In the genomic region with DNA sequence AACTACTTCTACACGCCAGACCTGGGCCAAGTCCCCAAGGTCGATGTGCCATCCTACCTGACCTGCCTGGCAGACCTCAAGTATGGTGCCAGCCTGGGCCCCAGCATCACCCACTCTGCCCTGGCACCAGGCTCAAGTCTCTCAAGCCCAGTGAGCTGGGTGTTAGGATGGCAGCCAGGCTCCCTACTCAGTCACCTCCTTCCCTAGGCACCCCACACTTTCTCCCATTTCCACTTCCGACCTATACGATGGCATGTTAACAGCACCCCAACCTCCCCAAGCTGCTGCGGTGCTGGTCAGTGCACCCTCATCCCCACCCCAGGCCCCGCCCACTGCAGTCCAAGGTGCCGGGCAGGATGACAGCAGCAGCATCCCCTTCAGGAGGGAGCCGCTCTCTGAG, we compare ENCODE assay signal across 6 cellular contexts.
DNase-seq lines count a peak whose midpoint lies in the region; ATAC-seq, FAIRE-seq and TF ChIP-seq lines count a peak whose summit lies in the region.
"Not testable (repeated sequence)": the region's sequence is repeated elsewhere in the genome, so short reads cannot be mapped to it uniquely, and the experiment has no call there.

No MANE protein-coding gene starts in this region.

- not testable (repeated sequence) for H3K27ac ChIP-seq in DND-41 (ENCODE audit: low read length); K562 (ENCODE audit: extremely low read depth, low read depth, low read length)

- peaks cover 16% of the 10 kb centered on the region; the same call in 1 of the 2 replicates for H3K36me3 ChIP-seq in DND-41 (ENCODE audit: insufficient read depth, low read length)
- H3K36me3 ChIP-seq in K562 (ENCODE audit: control insufficient read depth, insufficient read depth, low read length), result not testable (repeated sequence)

- H3K4me3 Mint-ChIP-seq in activated T-helper 17 cell treated with anti-CD3 and anti-CD28 coated beads, Interleukin-2, amount 50 U/mL, for 72 hours; stimulated activated effector memory CD8-positive, alpha-beta T cell treated with anti-CD3 and anti-CD28 coated beads, Interleukin-12 subunit alpha, Interleukin-12 subunit beta, amount 100 ng/mL, for 72 hours: not testable (repeated sequence)

- CTCF ChIA-PET in K562 (lab: Yijun Ruan, JAX; ENCODE audit: low intra/inter-chr PET ratio), result not testable (repeated sequence)

- H3K4me1 ChIP-seq in DND-41 (ENCODE audit: insufficient read depth, low read length); K562 (replicated peaks in 1 of 2; ENCODE audit: control insufficient read depth in 2 of 2, insufficient read depth in 2 of 2, low read length in 2 of 2): not testable (repeated sequence)

- not testable (repeated sequence) for H3K79me2 ChIP-seq in DND-41 (ENCODE audit: insufficient read depth, low read length); K562 (ENCODE audit: control insufficient read depth, insufficient read depth, low read length)

- not testable (repeated sequence) for TF ChIP-seq POLR2A in K562 (conservative IDR thresholded peaks at IDR 0.05)

- H3K4me1 Mint-ChIP-seq in activated T-helper 17 cell treated with anti-CD3 and anti-CD28 coated beads, Interleukin-2, amount 50 U/mL, for 72 hours, result not testable (repeated sequence)
- peaks cover 12% of the 10 kb centered on the region for H3K4me1 Mint-ChIP-seq in stimulated activated effector memory CD8-positive, alpha-beta T cell treated with anti-CD3 and anti-CD28 coated beads, Interleukin-12 subunit alpha, Interleukin-12 subunit beta, amount 100 ng/mL, for 72 hours

- DNase-seq in DND-41; K562 (ENCODE audit: extremely low read depth in 1 of 4, low spot score in 3 of 4); stimulated activated effector memory CD8-positive, alpha-beta T cell treated with anti-CD3 and anti-CD28 coated beads, Interleukin-12 subunit alpha, Interleukin-12 subunit beta, amount 100 ng/mL, for 72 hours (ENCODE audit: low spot score in 2 of 2): not testable (repeated sequence)
- peak; percentile 62 for DNase-seq in cardiac septum (ENCODE audit: low spot score)

- H3K4me3 ChIP-seq in DND-41 (ENCODE audit: low read depth in 1 of 2, low read length in 2 of 2); K562: not testable (repeated sequence)

- not testable (repeated sequence) for H3K9me3 ChIP-seq in DND-41 (ENCODE audit: insufficient read depth, low read length, severe bottlenecking); K562 (replicated peaks; ENCODE audit: control insufficient read depth, insufficient read depth, low read depth, low read length)

- intact Hi-C loops in K562 (cut with micrococcal nuclease); cardiac septum (cut with DNase I): not testable (repeated sequence)

- TF ChIP-seq RAD21 in K562 (CRISPR knock-in tag; conservative IDR thresholded peaks at IDR 0.05 in 1 of 2, IDR thresholded peaks at IDR 0.05 in 1 of 2), result not testable (repeated sequence)

- in situ Hi-C loops in K562 (cut with MboI), result loop anchor here (5.0 kb wide), 1 partner anchor 104 kb away; no protein-coding TSS in a partner anchor

- H3K9me1 ChIP-seq in K562 (ENCODE audit: control insufficient read depth, insufficient read depth, low read length), result not testable (repeated sequence)

- POLR2A ChIA-PET in K562 (lab: Yijun Ruan, JAX), result not testable (repeated sequence)

- WGBS in K562 (ENCODE audit: insufficient coverage, low coverage, missing lambda C conversion rate), result 88% methylated on average over 1 of the region's 8 CpGs

- not testable (repeated sequence) for H4K20me1 ChIP-seq in DND-41 (ENCODE audit: insufficient read depth, low read length); K562 (replicated peaks; ENCODE audit: control insufficient read depth, insufficient read depth, low read length)

- TF ChIP-seq EP300 in K562 (IDR thresholded peaks at IDR 0.05; ENCODE audit: low read length), result not testable (repeated sequence)

- H3K4me2 ChIP-seq in DND-41 (ENCODE audit: insufficient read depth, low read length); K562 (ENCODE audit: insufficient read depth, low read length): not testable (repeated sequence)

- H3K27ac Mint-ChIP-seq in activated T-helper 17 cell treated with anti-CD3 and anti-CD28 coated beads, Interleukin-2, amount 50 U/mL, for 72 hours; stimulated activated effector memory CD8-positive, alpha-beta T cell treated with anti-CD3 and anti-CD28 coated beads, Interleukin-12 subunit alpha, Interleukin-12 subunit beta, amount 100 ng/mL, for 72 hours: not testable (repeated sequence)

- not testable (repeated sequence) for H3K27me3 Mint-ChIP-seq in activated T-helper 17 cell treated with anti-CD3 and anti-CD28 coated beads, Interleukin-2, amount 50 U/mL, for 72 hours

- BruUV-seq in K562 (replicated peaks; lab: Mats Ljungman, UMichigan), result not testable (repeated sequence)

- H3K36me3 Mint-ChIP-seq in activated T-helper 17 cell treated with anti-CD3 and anti-CD28 coated beads, Interleukin-2, amount 50 U/mL, for 72 hours (ENCODE audit: low read depth); stimulated activated effector memory CD8-positive, alpha-beta T cell treated with anti-CD3 and anti-CD28 coated beads, Interleukin-12 subunit alpha, Interleukin-12 subunit beta, amount 100 ng/mL, for 72 hours: not testable (repeated sequence)

- not testable (repeated sequence) for FAIRE-seq in K562 (lab: Jason Lieb, UNC)

- H3K27me3 ChIP-seq in DND-41 (ENCODE audit: insufficient read depth, low read length, poor library complexity); K562 (ENCODE audit: control insufficient read depth in 2 of 2, insufficient read depth in 2 of 2, low read length in 2 of 2): not testable (repeated sequence)

- not testable (repeated sequence) for TF ChIP-seq CTCF in DND-41 (IDR thresholded peaks at IDR 0.05; ENCODE audit: borderline replicate concordance, extremely low read depth, low read length, poor library complexity, severe bottlenecking); K562 (IDR thresholded peaks at IDR 0.05 in 2 of 3, conservative IDR thresholded peaks at IDR 0.05 in 1 of 3; ENCODE audit: insufficient read depth in 2 of 3, low read depth in 1 of 3, low read length in 3 of 3)

- H3K9me3 Mint-ChIP-seq in activated T-helper 17 cell treated with anti-CD3 and anti-CD28 coated beads, Interleukin-2, amount 50 U/mL, for 72 hours; stimulated activated effector memory CD8-positive, alpha-beta T cell treated with anti-CD3 and anti-CD28 coated beads, Interleukin-12 subunit alpha, Interleukin-12 subunit beta, amount 100 ng/mL, for 72 hours: not testable (repeated sequence)

- not testable (repeated sequence) for H2AFZ ChIP-seq in DND-41 (ENCODE audit: low read depth, low read length); K562 (ENCODE audit: low read depth, low read length)

- ATAC-seq in DND-41 (ENCODE audit: insufficient read depth, low read depth) (peak; percentile 36; the same call in 1 of the 3 replicates), SK-N-SH treated with all-trans-retinoic acid at 6 μM for 48 hours (peak; percentile 15; the same call in 1 of the 3 replicates), K562 (peak; percentile 64)
- ATAC-seq in activated T-helper 17 cell treated with anti-CD3 and anti-CD28 coated beads, Interleukin-2, amount 50 U/mL, for 72 hours (replicated peaks), result peak; percentile 16
- ATAC-seq in stimulated activated effector memory CD8-positive, alpha-beta T cell treated with anti-CD3 and anti-CD28 coated beads, Interleukin-12 subunit alpha, Interleukin-12 subunit beta, amount 100 ng/mL, for 72 hours, result peak; percentile 29

- H3K9ac ChIP-seq in DND-41 (ENCODE audit: low read depth, low read length); K562 (ENCODE audit: insufficient read depth in 1 of 2, low read depth in 2 of 2, low read length in 2 of 2): not testable (repeated sequence)

TF ChIP-seq in K562, 482 proteins besides CTCF, POLR2A, EP300 and RAD21:
- TF ChIP-seq SUPT5H (IDR thresholded peaks at IDR 0.05), result 0 out of 2 replicates have a peak, but pooled peaks have one; percentile 34
